11 cellular contexts compared by ENCODE assay signal in the genomic region with DNA sequence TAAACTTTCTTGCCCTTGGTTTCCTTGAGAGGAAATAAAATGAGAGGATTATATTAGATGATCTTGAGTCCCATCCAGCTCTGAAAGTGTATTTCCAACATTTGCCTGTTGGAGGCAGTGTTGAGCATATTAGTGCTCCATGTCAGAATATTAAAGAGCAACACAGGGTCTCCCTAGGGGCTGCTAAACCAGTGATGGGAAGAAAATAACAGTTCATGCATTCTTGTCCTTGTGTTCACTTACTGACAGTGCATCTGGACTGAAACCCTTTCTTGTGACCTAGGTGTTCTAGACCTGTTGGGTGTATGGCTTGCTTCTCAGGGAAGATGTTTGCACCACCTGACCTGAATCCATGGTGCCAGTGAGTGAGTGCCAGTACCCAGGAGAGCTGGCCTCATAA.
A peak's percentile ranks its signal among the peaks of the same experiment; 100 is the strongest.
DNase-seq lines count a peak whose midpoint lies in the region; ATAC-seq and TF ChIP-seq lines count a peak whose summit lies in the region.
"Had no signal": no experiment of that assay in that cellular context is flagged by ENCODE, and none has a peak within 500 bp of the region (broad histone marks: within the 10 kb centered on the region; RNA-seq: fewer than 3 reads in every experiment).

No MANE protein-coding gene starts in this region.

- H3K4me1 Mint-ChIP-seq in activated naive CD4-positive, alpha-beta T cell treated with anti-CD3 and anti-CD28 coated beads, Interleukin-2, amount 10 ng/mL, durations not matched to agents 7 days and 5 days = peaks cover 9% of the 10 kb centered on the region
- peaks cover 6% of the 10 kb centered on the region for H3K4me1 Mint-ChIP-seq in Caco-2 (ENCODE audit: low read depth, unreplicated experiment)

- no peak for TF ChIP-seq POLR2A in stomach (IDR thresholded peaks at IDR 0.05)

- no peaks in the 10 kb centered on the region for H3K9me3 ChIP-seq in SU-DHL-6 (ENCODE audit: insufficient read depth, low read length)
- H3K9me3 ChIP-seq in stomach = no peaks in the 10 kb centered on the region
- no peaks in the 10 kb centered on the region for H3K9me3 ChIP-seq in Caco-2

- no peak overlapping the region for H3K4me3 ChIP-seq in SU-DHL-6 (ENCODE audit: insufficient read depth, low read length, poor library complexity, severe bottlenecking)
- no peak overlapping the region for H3K4me3 ChIP-seq in stomach
- H3K4me3 ChIP-seq in Caco-2 (ENCODE audit: low read depth, low read length) = no peak overlapping the region

- no peaks in the 10 kb centered on the region for H3K9me2 ChIP-seq in SU-DHL-6 (replicated peaks; ENCODE audit: insufficient read depth, low read length)

- no peak overlapping the region for H3K9ac ChIP-seq in SU-DHL-6 (ENCODE audit: low read length)

- no peak overlapping the region for H3K4me3 Mint-ChIP-seq in activated naive CD4-positive, alpha-beta T cell treated with anti-CD3 and anti-CD28 coated beads, Interleukin-2, amount 10 ng/mL, durations not matched to agents 7 days and 5 days
- H3K4me3 Mint-ChIP-seq in Caco-2 (ENCODE audit: unreplicated experiment) = no peak overlapping the region
- H3K4me3 Mint-ChIP-seq: activated naive CD8-positive, alpha-beta T cell had no signal

- no peak overlapping the region for H3K27ac Mint-ChIP-seq in activated naive CD4-positive, alpha-beta T cell treated with anti-CD3 and anti-CD28 coated beads, Interleukin-2, amount 10 ng/mL, durations not matched to agents 7 days and 5 days
- H3K27ac Mint-ChIP-seq in Caco-2 (ENCODE audit: unreplicated experiment) = no peak overlapping the region
- H3K27ac Mint-ChIP-seq: activated naive CD8-positive, alpha-beta T cell had no signal

- intact Hi-C loops in stomach (cut with DNase I; ENCODE audit: low total_unique reads) = loop anchor here (10.0 kb wide), 1 partner anchor 283 kb away; no protein-coding TSS in a partner anchor
- intact Hi-C loops in Caco-2 (cut with micrococcal nuclease; ENCODE audit: unreplicated experiment) = no loop called here

- BruUV-seq in Caco-2 (replicated peaks; lab: Mats Ljungman, UMichigan) = no TSS peak

- no peak for TF ChIP-seq EP300 in stomach (IDR thresholded peaks at IDR 0.05)

- H3K36me3 Mint-ChIP-seq in activated naive CD4-positive, alpha-beta T cell treated with anti-CD3 and anti-CD28 coated beads, Interleukin-2, amount 10 ng/mL, durations not matched to agents 7 days and 5 days = no peaks in the 10 kb centered on the region
- peaks cover 6% of the 10 kb centered on the region for H3K36me3 Mint-ChIP-seq in Caco-2 (ENCODE audit: insufficient read depth, unreplicated experiment)
- H3K36me3 Mint-ChIP-seq: activated naive CD8-positive, alpha-beta T cell had no signal

- H3K27ac ChIP-seq in SU-DHL-6 (ENCODE audit: low read depth, low read length) (no peak overlapping the region), foreskin keratinocyte (no peak overlapping the region), stomach (peak overlapping the region; percentile 60 to 74 (median 69))
- H3K27ac ChIP-seq: RWPE1 had no signal

- peak; percentile 29 for TF ChIP-seq CTCF in SU-DHL-6 (IDR thresholded peaks at IDR 0.05; ENCODE audit: insufficient read depth, low read length, poor library complexity, severe bottlenecking)
- peak; percentile 49 for TF ChIP-seq CTCF in foreskin keratinocyte (conservative IDR thresholded peaks at IDR 0.05)
- TF ChIP-seq CTCF in stomach (IDR thresholded peaks at IDR 0.05) = peak in 2 of 7 experiments; percentile 6 to 13
- peak in 1 of 2 experiments; percentile 45 for TF ChIP-seq CTCF in Caco-2 (IDR thresholded peaks at IDR 0.05; ENCODE audit: insufficient read depth in 1 of 2, low read depth in 1 of 2, low read length in 1 of 2, severe bottlenecking in 1 of 2, unreplicated experiment in 1 of 2)

- no peaks in the 10 kb centered on the region for H4K20me1 ChIP-seq in SU-DHL-6 (ENCODE audit: low read depth, low read length)

- CTCF ChIA-PET in activated naive CD4-positive, alpha-beta T cell treated with anti-CD3 and anti-CD28 coated beads, Interleukin-2, amount 10 ng/mL, durations not matched to agents 7 days and 5 days (lab: Charles Lee) = interaction anchor here (0.7 to 15.6 kb wide), 21 partner anchors 11 to 288 kb away, joined by 3 to 293 read pairs (median 7); no protein-coding TSS in a partner anchor
- CTCF ChIA-PET in Caco-2 (lab: Charles Lee) = interaction anchor here (4.6 to 5.2 kb wide), 2 partner anchors 162 to 165 kb away, joined by 37 to 49 read pairs; no protein-coding TSS in a partner anchor

- no peak overlapping the region for H3K4me2 ChIP-seq in SU-DHL-6 (ENCODE audit: low read depth, low read length, poor library complexity, severe bottlenecking)

- peaks cover 54% of the 10 kb centered on the region for H3K27me3 Mint-ChIP-seq in activated naive CD4-positive, alpha-beta T cell treated with anti-CD3 and anti-CD28 coated beads, Interleukin-2, amount 10 ng/mL, durations not matched to agents 7 days and 5 days
- no peaks in the 10 kb centered on the region for H3K27me3 Mint-ChIP-seq in Caco-2 (ENCODE audit: insufficient read depth, unreplicated experiment)
- H3K27me3 Mint-ChIP-seq: activated naive CD8-positive, alpha-beta T cell had no signal

- H3F3A ChIP-seq in SU-DHL-6 (ENCODE audit: insufficient read depth) = no peaks in the 10 kb centered on the region

- H3K79me2 ChIP-seq in SU-DHL-6 (ENCODE audit: insufficient read depth, low read length) = no peaks in the 10 kb centered on the region

- H2AFZ ChIP-seq in SU-DHL-6 (ENCODE audit: low read depth, low read length, severe bottlenecking) = no peak overlapping the region

- H3K4me1 ChIP-seq in foreskin keratinocyte = no peaks in the 10 kb centered on the region
- peaks cover 16 to 23% (median 23%) of the 10 kb centered on the region in 4 donors for H3K4me1 ChIP-seq in stomach
- H3K4me1 ChIP-seq in Caco-2 = peaks cover 13% of the 10 kb centered on the region; the same call in 1 of the 2 replicates

- no peaks in the 10 kb centered on the region for H3K9me3 Mint-ChIP-seq in activated naive CD4-positive, alpha-beta T cell treated with anti-CD3 and anti-CD28 coated beads, Interleukin-2, amount 10 ng/mL, durations not matched to agents 7 days and 5 days
- no peaks in the 10 kb centered on the region for H3K9me3 Mint-ChIP-seq in Caco-2 (ENCODE audit: unreplicated experiment)

- H3K27me3 ChIP-seq in SU-DHL-6 (ENCODE audit: low read length) (no peaks in the 10 kb centered on the region), foreskin keratinocyte (no peaks in the 10 kb centered on the region), stomach (no peaks in the 10 kb centered on the region), Caco-2 (replicated peaks; ENCODE audit: control insufficient read depth, insufficient read depth, low read length) (no peaks in the 10 kb centered on the region)

- no peak for ATAC-seq in foreskin keratinocyte
- no peak for ATAC-seq in HG03342 (IDR thresholded peaks at IDR 0.05; ENCODE audit: unreplicated experiment)
- no peak for ATAC-seq in activated CD4-positive, CD25-positive, alpha-beta regulatory T cell treated with anti-CD3 and anti-CD28 coated beads, Interleukin-2, amount 50 U/mL, for 24 hours

- POLR2A ChIA-PET in Caco-2 (lab: Charles Lee) = no interaction called here

- H3K36me3 ChIP-seq in SU-DHL-6 (ENCODE audit: low read length) (no peaks in the 10 kb centered on the region), stomach (no peaks in the 10 kb centered on the region), Caco-2 (ENCODE audit: control insufficient read depth, insufficient read depth, low read length) (no peaks in the 10 kb centered on the region)

- DNase-seq in activated naive CD4-positive, alpha-beta T cell treated with anti-CD3 and anti-CD28 coated beads, Interleukin-2, amount 10 ng/mL, durations not matched to agents 7 days and 5 days = peak; percentile 44
- no peak for DNase-seq in activated naive CD4-positive, alpha-beta T cell treated with anti-CD3 and anti-CD28 coated beads, Interleukin-2, amount 50 U/mL, for 16 hours
- DNase-seq in foreskin keratinocyte (no peak), stomach (no peak), Caco-2 (no peak)
- DNase-seq: mesenchymal stem cell had no signal

Comparison
In these comparisons a context has a peak if more than half of its experiments do, and no peak if none do; other contexts are left out.
1. H3K27ac ChIP-seq: peak in stomach (5 of 5); none in SU-DHL-6 (single experiment) and foreskin keratinocyte (single experiment).